Comparison of ENCODE assay signal across 18 cellular contexts in genomic region chr3:126612464-126613205, GRCh38. TPM values are rescaled to one million over a fixed set of nuclear protein-coding genes. Genes with fewer than 3 reads are reported as not detected.
DNase-seq lines count a peak whose midpoint lies in the region; ATAC-seq and TF ChIP-seq lines count a peak whose summit lies in the region.
"Had no signal": no experiment of that assay in that cellular context is flagged by ENCODE, and none has a peak within 500 bp of the region (broad histone marks: within the 10 kb centered on the region; RNA-seq: fewer than 3 reads in every experiment).

No MANE protein-coding gene starts in this region.

- no peak for ATAC-seq in HG03442 (IDR thresholded peaks at IDR 0.05; ENCODE audit: unreplicated experiment)
- ATAC-seq: Panc1 had no signal

- no peaks in the 10 kb centered on the region for H3K79me2 ChIP-seq in Loucy (ENCODE audit: insufficient read depth, low read length)

- no peak overlapping the region for H3K27ac ChIP-seq in BLaER1

- H3K36me3 ChIP-seq in BE2C (no peaks in the 10 kb centered on the region; the same call in 1 of the 2 replicates), BLaER1 (no peaks in the 10 kb centered on the region), Loucy (ENCODE audit: insufficient read depth, low read length) (peaks cover 29% of the 10 kb centered on the region)

- H3K9me3 Mint-ChIP-seq in immature natural killer cell, result no peaks in the 10 kb centered on the region
- H3K9me3 Mint-ChIP-seq in activated T-cell treated with anti-CD3 and anti-CD28 coated beads, Interleukin-2, amount 50 U/mL, for 24 hours, result no peaks in the 10 kb centered on the region

- H2AFZ ChIP-seq in Loucy (ENCODE audit: low read length), result no peak overlapping the region

- no peak overlapping the region for H3K4me3 ChIP-seq in BE2C (ENCODE audit: low read depth, low read length)
- H3K4me3 ChIP-seq in BLaER1, result no peak overlapping the region
- H3K4me3 ChIP-seq in Loucy (ENCODE audit: low read length, poor library complexity, severe bottlenecking), result peak overlapping the region; percentile 40
- H3K4me3 ChIP-seq: MG63 had no signal

- no peaks in the 10 kb centered on the region for H3K27me3 ChIP-seq in BE2C
- H3K27me3 ChIP-seq in BLaER1, result no peaks in the 10 kb centered on the region
- H3K27me3 ChIP-seq in Loucy (ENCODE audit: insufficient read depth, low read length, poor library complexity, severe bottlenecking), result no peaks in the 10 kb centered on the region
- H3K27me3 ChIP-seq: MG63 had no signal

- H3K9me3 ChIP-seq in BE2C (no peaks in the 10 kb centered on the region), BLaER1 (no peaks in the 10 kb centered on the region), Loucy (ENCODE audit: insufficient read depth, low read depth, low read length) (no peaks in the 10 kb centered on the region)
- H3K9me3 ChIP-seq: MG63 had no signal

- H3F3A ChIP-seq in Loucy (ENCODE audit: low read depth), result no peaks in the 10 kb centered on the region; the same call in 1 of the 2 replicates

- H3K27ac Mint-ChIP-seq in immature natural killer cell, result peak overlapping the region; percentile 31 to 95 (median 90)
- no peak overlapping the region for H3K27ac Mint-ChIP-seq in activated T-cell treated with anti-CD3 and anti-CD28 coated beads, Interleukin-2, amount 50 U/mL, for 24 hours

- H3K9me2 ChIP-seq in Loucy (replicated peaks; ENCODE audit: low read depth, low read length), result no peaks in the 10 kb centered on the region

- peaks cover 2 to 8% (median 2%) of the 10 kb centered on the region in 3 donors for H3K27me3 Mint-ChIP-seq in immature natural killer cell (ENCODE audit: low read depth in 3 of 3)
- H3K27me3 Mint-ChIP-seq in activated T-cell treated with anti-CD3 and anti-CD28 coated beads, Interleukin-2, amount 50 U/mL, for 24 hours, result no peaks in the 10 kb centered on the region

- DNase-seq in BE2C, result peak; percentile 14
- peak; percentile 26 to 43 (median 40) for DNase-seq in immature natural killer cell
- DNase-seq in activated T-cell treated with anti-CD3 and anti-CD28 coated beads, Interleukin-2, amount 50 U/mL, for 24 hours, result no peak
- DNase-seq in NCI-H146 (lab: John Stamatoyannopoulos, UW), result no peak
- no peak for DNase-seq in dermis blood vessel endothelial cell
- DNase-seq: C1 segment of cervical spinal cord, Kasumi-1, MG63, NCI-H1048, NCI-H1417 treated with DMSO at 0.1 percent for 48 hours, NCI-H1930, SIG-M5 had no signal

- TF ChIP-seq CTCF in BE2C (IDR thresholded peaks at IDR 0.05; ENCODE audit: low read depth, low read length), result no peak
- no peak for TF ChIP-seq CTCF in Loucy (conservative IDR thresholded peaks at IDR 0.05; ENCODE audit: low read length)

- H3K9ac ChIP-seq in BLaER1, result no peak overlapping the region
- peak overlapping the region; percentile 38 for H3K9ac ChIP-seq in Loucy (ENCODE audit: low read depth, low read length, poor library complexity, severe bottlenecking)

- peaks cover 48 to 71% of the 10 kb centered on the region in 2 donors for H3K4me1 Mint-ChIP-seq in immature natural killer cell
- peaks cover 17% of the 10 kb centered on the region for H3K4me1 Mint-ChIP-seq in activated T-cell treated with anti-CD3 and anti-CD28 coated beads, Interleukin-2, amount 50 U/mL, for 24 hours (ENCODE audit: low read depth)

- H3K4me3 Mint-ChIP-seq in immature natural killer cell, result peak overlapping the region; percentile 39 to 82 (median 50)
- no peak overlapping the region for H3K4me3 Mint-ChIP-seq in activated T-cell treated with anti-CD3 and anti-CD28 coated beads, Interleukin-2, amount 50 U/mL, for 24 hours

- H3K4me2 ChIP-seq in BLaER1 (peak overlapping the region; percentile 38), Loucy (ENCODE audit: low read depth, low read length, poor library complexity, severe bottlenecking) (peak overlapping the region; percentile 56)

- H3K4me1 ChIP-seq in BE2C (peaks cover 10% of the 10 kb centered on the region), BLaER1 (peaks cover 14% of the 10 kb centered on the region), Loucy (ENCODE audit: insufficient read depth, low read length, poor library complexity, severe bottlenecking) (peaks cover 47% of the 10 kb centered on the region)

- H4K20me1 ChIP-seq in BLaER1, result no peaks in the 10 kb centered on the region
- H4K20me1 ChIP-seq in Loucy (ENCODE audit: insufficient read depth, low read length, poor library complexity, severe bottlenecking), result no peaks in the 10 kb centered on the region

- peaks cover 0 to 6% (median 4%) of the 10 kb centered on the region in 3 donors for H3K36me3 Mint-ChIP-seq in immature natural killer cell
- H3K36me3 Mint-ChIP-seq in activated T-cell treated with anti-CD3 and anti-CD28 coated beads, Interleukin-2, amount 50 U/mL, for 24 hours (ENCODE audit: low read depth), result peaks cover 15% of the 10 kb centered on the region

RNA-seq across cellular contexts. Expression of gene TXNRD3, which starts 42.3 kb away (rescaled TPM):
- 8.3 TPM for polyA plus RNA-seq in BE2C (2012; ENCODE audit: insufficient read depth, insufficient read length, low read depth)
- polyA plus RNA-seq in immature natural killer cell, result 1 to 10 TPM in 2 of 3 donors, not detected in 1; 1.4 to 3.5 TPM
- total RNA-seq in dermis blood vessel endothelial cell, result 7.3 and 9.4 TPM in 2 replicates

RNA-seq across cellular contexts. Expression of gene C3orf22, which starts 53.9 kb away (rescaled TPM):
- not detected for polyA plus RNA-seq in BE2C (2012; ENCODE audit: insufficient read depth, insufficient read length, low read depth)
- not detected for polyA plus RNA-seq in immature natural killer cell
- total RNA-seq in dermis blood vessel endothelial cell, result not detected in 2 replicates
- total RNA-seq: H4, NCI-H460 had no signal

Comparison
In these comparisons a context has a peak if more than half of its experiments do, and no peak if none do; other contexts are left out.
1. DNase-seq: peak in BE2C (single experiment) and immature natural killer cell (3 of 3); none in activated T-cell treated with anti-CD3 and anti-CD28 coated beads, Interleukin-2, amount 50 U/mL, for 24 hours (single experiment), NCI-H146 (single experiment) and dermis blood vessel endothelial cell (single experiment).